8 cellular contexts compared by ENCODE assay signal in genomic region chr11:72793452-72794367, GRCh38. TPM values are rescaled to one million over a fixed set of nuclear protein-coding genes. Genes with fewer than 3 reads are reported as not detected.
A peak's percentile ranks its signal among the peaks of the same experiment; 100 is the strongest.
DNase-seq lines count a peak whose midpoint lies in the region; ATAC-seq and TF ChIP-seq lines count a peak whose summit lies in the region.

TSS of gene STARD10 (minus strand) at chr11:72794047. CDS start at chr11:72781181, 12,866 bp downstream.

- H3K36me3 ChIP-seq in GM23338 (ENCODE audit: insufficient read depth), result no peaks in the 10 kb centered on the region
- no peaks in the 10 kb centered on the region for H3K36me3 ChIP-seq in fibroblast of lung (ENCODE audit: control insufficient read depth, insufficient read depth, low read length)
- H3K36me3 ChIP-seq in naive thymus-derived CD4-positive, alpha-beta T cell (ENCODE audit: control insufficient read depth in 2 of 3, insufficient read depth in 3 of 3, low read length in 3 of 3), result no peaks in the 10 kb centered on the region

- no peaks in the 10 kb centered on the region for H3F3A ChIP-seq in GM23338 (replicated peaks; ENCODE audit: low read depth)

- H3K4me1 ChIP-seq in GM23338 (ENCODE audit: insufficient read depth), result peaks cover 15% of the 10 kb centered on the region
- H3K4me1 ChIP-seq in fibroblast of lung (ENCODE audit: control insufficient read depth, extremely low read depth, insufficient read depth, low read length), result peaks cover 16% of the 10 kb centered on the region
- peaks cover 16 to 18% of the 10 kb centered on the region in 2 donors for H3K4me1 ChIP-seq in naive thymus-derived CD4-positive, alpha-beta T cell (ENCODE audit: control insufficient read depth in 2 of 2, insufficient read depth in 2 of 2, low read length in 2 of 2)

- peak; percentile 69 to 98 for TF ChIP-seq CTCF in GM23338 (conservative IDR thresholded peaks at IDR 0.05; ENCODE audit: low read depth in 2 of 2)
- TF ChIP-seq CTCF in LNCAP (IDR thresholded peaks at IDR 0.05), result peak; percentile 97
- TF ChIP-seq CTCF in fibroblast of lung (conservative IDR thresholded peaks at IDR 0.05 in 1 of 2, IDR thresholded peaks at IDR 0.05 in 1 of 2; ENCODE audit: low read depth in 1 of 2, low read length in 2 of 2), result peak; percentile 83 to 88

- H3K4me2 ChIP-seq in GM23338, result peak within 1 kb of the TSS; percentile 69; the same call in 1 of the 2 replicates
- H3K4me2 ChIP-seq in fibroblast of lung (ENCODE audit: extremely low read depth, insufficient read depth, low read length), result peak within 1 kb of the TSS; percentile 84

- peak within 1 kb of the TSS; percentile 98 for H3K4me3 Mint-ChIP-seq in GM23338
- H3K4me3 Mint-ChIP-seq in activated T-helper 17 cell treated with anti-CD3 and anti-CD28 coated beads, Interleukin-2, amount 50 U/mL, for 72 hours, result peak within 1 kb of the TSS; percentile 94
- H3K4me3 Mint-ChIP-seq in naive thymus-derived CD4-positive, alpha-beta T cell, result peak within 1 kb of the TSS; percentile 78 to 100 (median 98)

- no peaks in the 10 kb centered on the region for H3K9me2 ChIP-seq in GM23338 (ENCODE audit: insufficient read depth)

- no peaks in the 10 kb centered on the region for H3K9me3 Mint-ChIP-seq in GM23338
- no peaks in the 10 kb centered on the region for H3K9me3 Mint-ChIP-seq in activated T-helper 17 cell treated with anti-CD3 and anti-CD28 coated beads, Interleukin-2, amount 50 U/mL, for 72 hours
- H3K9me3 Mint-ChIP-seq in naive thymus-derived CD4-positive, alpha-beta T cell, result peaks cover 0 to 1% (median 0%) of the 10 kb centered on the region in 11 donors

- H3K27me3 Mint-ChIP-seq in GM23338 (ENCODE audit: insufficient read depth, low read depth, poor library complexity), result peaks cover 16% of the 10 kb centered on the region
- H3K27me3 Mint-ChIP-seq in activated T-helper 17 cell treated with anti-CD3 and anti-CD28 coated beads, Interleukin-2, amount 50 U/mL, for 72 hours, result no peaks in the 10 kb centered on the region
- H3K27me3 Mint-ChIP-seq in naive thymus-derived CD4-positive, alpha-beta T cell, result no peaks in the 10 kb centered on the region

- no peaks in the 10 kb centered on the region for H4K20me1 ChIP-seq in GM23338 (replicated peaks; ENCODE audit: insufficient read depth)
- no peaks in the 10 kb centered on the region for H4K20me1 ChIP-seq in fibroblast of lung (ENCODE audit: control insufficient read depth, extremely low read depth, insufficient read depth, low read length)

- H3K27ac Mint-ChIP-seq in GM23338, result peak within 1 kb of the TSS; percentile 99
- peak within 1 kb of the TSS; percentile 95 for H3K27ac Mint-ChIP-seq in activated T-helper 17 cell treated with anti-CD3 and anti-CD28 coated beads, Interleukin-2, amount 50 U/mL, for 72 hours
- H3K27ac Mint-ChIP-seq in naive thymus-derived CD4-positive, alpha-beta T cell, result peak within 1 kb of the TSS; percentile 99 to 100 (median 99)

- peaks cover 24% of the 10 kb centered on the region for H3K4me1 Mint-ChIP-seq in GM23338
- peaks cover 18% of the 10 kb centered on the region for H3K4me1 Mint-ChIP-seq in activated T-helper 17 cell treated with anti-CD3 and anti-CD28 coated beads, Interleukin-2, amount 50 U/mL, for 72 hours
- H3K4me1 Mint-ChIP-seq in naive thymus-derived CD4-positive, alpha-beta T cell, result peaks cover 19 to 35% (median 28%) of the 10 kb centered on the region in 7 donors

- no peaks in the 10 kb centered on the region for H3K9me3 ChIP-seq in fibroblast of lung (ENCODE audit: control insufficient read depth, insufficient read depth, low read depth, low read length)
- no peaks in the 10 kb centered on the region for H3K9me3 ChIP-seq in naive thymus-derived CD4-positive, alpha-beta T cell (ENCODE audit: control insufficient read depth in 2 of 3, low read length in 3 of 3)

- no peaks in the 10 kb centered on the region for H3K27me3 ChIP-seq in GM23338 (ENCODE audit: insufficient read depth)
- H3K27me3 ChIP-seq in fibroblast of lung (ENCODE audit: control insufficient read depth, insufficient read depth, low read length), result no peaks in the 10 kb centered on the region
- no peaks in the 10 kb centered on the region for H3K27me3 ChIP-seq in naive thymus-derived CD4-positive, alpha-beta T cell (ENCODE audit: control insufficient read depth in 2 of 2, insufficient read depth in 2 of 2, low read length in 2 of 2)

- H3K79me2 ChIP-seq in GM23338 (replicated peaks; ENCODE audit: insufficient read depth) (no peaks in the 10 kb centered on the region), fibroblast of lung (ENCODE audit: control insufficient read depth, insufficient read depth, low read length) (no peaks in the 10 kb centered on the region)

- H2AFZ ChIP-seq in GM23338 (peak within 1 kb of the TSS; percentile 83; the same call in 1 of the 2 replicates), fibroblast of lung (ENCODE audit: low read length) (peak within 1 kb of the TSS; percentile 88)

- H3K4me3 ChIP-seq in GM23338, result peak within 1 kb of the TSS; percentile 72
- peak within 1 kb of the TSS; percentile 51 to 77 (median 66) for H3K4me3 ChIP-seq in fibroblast of lung (replicated peaks in 1 of 4; ENCODE audit: control extremely low read depth in 1 of 4, insufficient read depth in 1 of 4, low read depth in 3 of 4, low read length in 4 of 4)
- H3K4me3 ChIP-seq in naive thymus-derived CD4-positive, alpha-beta T cell (ENCODE audit: low read length), result peak within 1 kb of the TSS; percentile 89

- H3K36me3 Mint-ChIP-seq in GM23338 (ENCODE audit: low read depth), result no peaks in the 10 kb centered on the region
- no peaks in the 10 kb centered on the region for H3K36me3 Mint-ChIP-seq in activated T-helper 17 cell treated with anti-CD3 and anti-CD28 coated beads, Interleukin-2, amount 50 U/mL, for 72 hours (ENCODE audit: low read depth)
- H3K36me3 Mint-ChIP-seq in naive thymus-derived CD4-positive, alpha-beta T cell, result no peaks in the 10 kb centered on the region

- CTCF ChIA-PET in naive thymus-derived CD4-positive, alpha-beta T cell (lab: Charles Lee), result interaction anchor here (0.6 to 3.9 kb wide), 17 partner anchors 11 to 571 kb away, joined by 3 to 102 read pairs (median 4); no protein-coding TSS in a partner anchor

- no peak within 1 kb of the TSS; the same call in 1 of the 2 replicates for H3K27ac ChIP-seq in GM23338 (ENCODE audit: low read depth)
- H3K27ac ChIP-seq in fibroblast of lung (ENCODE audit: insufficient read depth, low read length), result peak within 1 kb of the TSS; percentile 65
- H3K27ac ChIP-seq in naive thymus-derived CD4-positive, alpha-beta T cell (ENCODE audit: low read depth, low read length), result peak within 1 kb of the TSS; percentile 99

- intact Hi-C loops in naive thymus-derived CD4-positive, alpha-beta T cell (cut with micrococcal nuclease), result loop anchor here (1.0 to 10.0 kb wide), 11 partner anchors 12 to 804 kb away; partner anchors contain the start of genes ARAP1 (in 2 of the 2), ANAPC15 (in 1 of the 2), ATG16L2 (in 1 of the 2) and CLPB (in 1 of the 2)

- DNase-seq in EL (peak; percentile 96), GM23338 (ENCODE audit: low spot score) (peak; percentile 99), RPMI8226 (peak; percentile 96), fibroblast of lung (ENCODE audit: low read depth in 2 of 2) (peak; percentile 90 to 94)
- peak; percentile 90 to 97 (median 96) for DNase-seq in naive thymus-derived CD4-positive, alpha-beta T cell
- DNase-seq in stimulated activated naive CD4-positive, alpha-beta T cell (lab: John Stamatoyannopoulos, UW), result peak; percentile 90 to 100 (median 96)

- POLR2A ChIA-PET in naive thymus-derived CD4-positive, alpha-beta T cell (lab: Charles Lee), result interaction anchor here (0.6 to 4.0 kb wide), 24 partner anchors 8 to 349 kb away, joined by 3 to 31 read pairs (median 6); partner anchors contain the start of genes ARAP1, ATG16L2 and FCHSD2

- peak within 1 kb of the TSS; percentile 51 for H3K9ac ChIP-seq in fibroblast of lung (ENCODE audit: insufficient read depth, low read length)

- peak; percentile 91 for ATAC-seq in GM23338
- ATAC-seq in activated T-helper 17 cell treated with anti-CD3 and anti-CD28 coated beads, Interleukin-2, amount 50 U/mL, for 72 hours (replicated peaks), result peak; percentile 97
- peak; percentile 97 for ATAC-seq in naive thymus-derived CD4-positive, alpha-beta T cell

RNA-seq across cellular contexts. Expression of gene STARD10, which starts in this region (rescaled TPM):
- total RNA-seq in GM23338 (2014; rRNA removed; shearing (Covaris generic)), result 14.4 and 20.5 TPM in 2 replicates
- 16.6 and 20.7 TPM in 2 replicates for polyA plus RNA-seq in GM23338 (2016; fragmentation: Nextera tagmentation; extraction: Ambion mirVana)
- total RNA-seq in activated T-helper 17 cell treated with anti-CD3 and anti-CD28 coated beads, Interleukin-2, amount 50 U/mL, for 72 hours, result 10 to 100 TPM in 1 of 2 donors, 1 to 10 TPM in 1; 7.7 to 16.4 TPM
- 32.0 and 38.3 TPM in 2 replicates for total RNA-seq in fibroblast of lung
- 11.4 and 20.7 TPM in 2 replicates for polyA plus RNA-seq in fibroblast of lung
- polyA plus RNA-seq in fibroblast of lung (2012), result 11.3 and 22.7 TPM in 2 replicates
- 38.3 and 67.4 TPM in 2 replicates for polyA minus RNA-seq in fibroblast of lung (ENCODE audit: low replicate concordance)
- 10 to 100 TPM; 10.9 to 26.1 (median 16.4) TPM for total RNA-seq in naive thymus-derived CD4-positive, alpha-beta T cell
- 10 to 100 TPM; 18.4 to 20.0 TPM for polyA plus RNA-seq in naive thymus-derived CD4-positive, alpha-beta T cell
